20 cellular contexts compared by ENCODE assay signal in the genomic region with DNA sequence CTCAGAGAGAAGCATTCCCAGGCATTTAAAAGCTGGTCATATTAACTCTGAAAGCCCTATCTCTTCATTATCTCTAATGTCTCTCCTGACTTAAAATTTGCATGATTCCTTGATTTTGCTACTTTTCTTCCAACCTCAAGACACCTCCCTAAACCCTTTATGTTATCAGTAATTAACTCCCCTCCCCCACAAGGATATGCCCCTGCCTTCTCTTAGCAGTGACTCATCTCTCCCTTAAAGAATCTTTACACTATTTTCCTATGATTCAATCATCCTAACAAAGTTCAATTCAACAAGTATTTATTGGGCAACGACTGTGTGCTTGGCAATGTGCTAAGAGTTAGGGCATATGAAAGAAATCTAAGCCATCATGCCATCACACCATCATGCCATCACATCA.
"Had no signal": no experiment of that assay in that cellular context is flagged by ENCODE, and none has a peak within 500 bp of the region (broad histone marks: within the 10 kb centered on the region; RNA-seq: fewer than 3 reads in every experiment).

No MANE protein-coding gene starts in this region.

- H3K9me3 ChIP-seq: SJCRH30 had no signal

- H3K4me1 ChIP-seq: SJCRH30 had no signal

- H3K27me3 ChIP-seq: SJCRH30 had no signal

- H3K27ac ChIP-seq: SJCRH30 had no signal

- DNase-seq: KBM-7, MV-4-11, NCI-H1048, NCI-H1105, NCI-H1417, NCI-H146, NCI-H1694 treated with DMSO at 0.1 percent for 48 hours, NCI-H1930, NCI-H2081, NCI-H2107, NCI-H2227 treated with DMSO at 0.1 percent for 48 hours, NCI-H524, NCI-H526 treated with DMSO at 0.1 percent for 48 hours, NCI-H774, RPMI8226, SHP77, SJCRH30, T-helper 1 cell had no signal

- FAIRE-seq: RCC 7860 had no signal

- ATAC-seq: SK-N-SH treated with all-trans-retinoic acid at 6 μM for 48 hours had no signal

- H3K4me3 ChIP-seq: SJCRH30 had no signal

- H3K36me3 ChIP-seq: SJCRH30 had no signal
